ENCODE assay signal across 9 cellular contexts in the genomic region with DNA sequence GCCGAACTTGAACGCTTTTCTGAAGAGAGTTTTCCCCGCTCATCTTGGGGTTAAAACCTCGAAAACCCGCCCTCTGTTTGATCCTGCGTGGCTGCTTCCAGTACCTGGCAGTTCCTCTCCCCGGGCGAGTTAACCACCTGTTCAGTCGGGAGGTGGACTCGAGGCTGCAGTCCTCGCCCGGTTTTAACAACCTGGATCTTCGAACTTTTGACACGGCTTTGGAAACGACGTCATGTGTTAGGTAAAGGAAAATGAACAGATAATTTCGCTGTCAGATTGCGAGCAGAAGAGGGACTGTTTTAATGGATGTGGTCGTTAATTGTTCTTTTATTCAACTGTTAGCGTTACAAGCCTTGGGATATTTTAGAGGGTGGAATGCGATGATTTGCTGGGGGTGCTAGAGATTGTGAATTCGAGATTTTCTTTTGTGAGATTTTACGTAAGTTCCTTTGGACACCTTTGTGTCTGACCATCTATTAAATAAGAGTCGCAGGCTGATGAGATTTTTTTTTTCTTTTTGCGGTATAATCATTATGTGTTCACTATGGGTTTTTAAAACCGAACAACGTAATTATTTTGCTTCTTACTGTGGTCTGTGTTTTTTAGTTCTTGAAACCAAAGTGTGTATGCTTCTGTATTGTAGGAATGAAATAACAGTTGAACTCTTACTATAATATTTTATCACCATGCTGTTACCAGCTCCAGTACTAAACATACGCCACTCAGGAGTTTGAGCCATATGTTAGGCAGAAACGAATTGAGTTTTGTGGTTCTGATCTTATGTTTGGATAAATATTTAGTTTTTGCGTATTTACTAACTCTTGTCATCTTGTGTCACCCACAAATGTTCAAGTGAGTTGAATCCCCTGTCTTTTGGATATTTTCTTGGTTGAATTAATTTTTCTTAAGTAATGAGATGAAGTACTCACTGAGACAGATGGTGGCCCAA. TPM values are rescaled to one million over a fixed set of nuclear protein-coding genes. Genes with fewer than 3 reads are reported as not detected.
DNase-seq lines count a peak whose midpoint lies in the region; ATAC-seq, FAIRE-seq and TF ChIP-seq lines count a peak whose summit lies in the region.
"Had no signal": no experiment of that assay in that cellular context is flagged by ENCODE, and none has a peak within 500 bp of the region (broad histone marks: within the 10 kb centered on the region; RNA-seq: fewer than 3 reads in every experiment).

No MANE protein-coding gene starts in this region.

- H3K4me3 ChIP-seq in CD8-positive, alpha-beta T cell (ENCODE audit: low read depth, low read length) = peak overlapping the region; percentile 74
- H3K4me3 ChIP-seq in KMS-11 (IDR thresholded peaks at IDR 0.05; ENCODE audit: insufficient read depth, low read depth, low read length) = no peak overlapping the region

- peaks cover 33% of the 10 kb centered on the region for H3K4me1 ChIP-seq in CD8-positive, alpha-beta T cell (ENCODE audit: insufficient read depth, low read length)
- peaks cover 21% of the 10 kb centered on the region for H3K4me1 ChIP-seq in KMS-11 (ENCODE audit: low read depth, poor library complexity, severe bottlenecking)

- FAIRE-seq in GM19239 (lab: Jason Lieb, UNC) = peak; percentile 85
- FAIRE-seq: TTC549 had no signal

- H3K4me2 ChIP-seq in KMS-11 = peak overlapping the region; percentile 92

- no peaks in the 10 kb centered on the region for H3K27me3 ChIP-seq in CD8-positive, alpha-beta T cell (ENCODE audit: insufficient read depth, low read length)
- H3K27me3 ChIP-seq in KMS-11 (ENCODE audit: insufficient read depth, low read depth) = no peaks in the 10 kb centered on the region

- H3K36me3 Mint-ChIP-seq in CD8-positive, alpha-beta T cell = peaks cover 29% of the 10 kb centered on the region
- H3K36me3 Mint-ChIP-seq in activated T-helper 1 cell treated with anti-CD3 and anti-CD28 coated beads, Interleukin-12 subunit alpha, Interleukin-12 subunit beta, Interleukin-2, Interleukin-4 antibody, amounts not matched to agents 30 ng/mL and 10 ng/mL and 1 ng/mL, durations not matched to agents 14 hours and 24 hours and 36 hours (ENCODE audit: low read depth) = peaks cover 31% of the 10 kb centered on the region

- peak overlapping the region; percentile 79 for H3K27ac ChIP-seq in CD8-positive, alpha-beta T cell (ENCODE audit: low read depth, low read length)
- H3K27ac ChIP-seq in KMS-11 = peak overlapping the region; percentile 97

- peak overlapping the region; percentile 88 for H3K9ac ChIP-seq in KMS-11

- CTCF ChIA-PET in CD8-positive, alpha-beta T cell (lab: Charles Lee) = interaction anchor here (1.6 kb wide), 1 partner anchor 16 kb away, joined by 3 read pairs; no protein-coding TSS in a partner anchor

- no peaks in the 10 kb centered on the region for H4K20me1 ChIP-seq in KMS-11 (ENCODE audit: insufficient read depth)

- H3K4me3 Mint-ChIP-seq in CD8-positive, alpha-beta T cell = peak overlapping the region; percentile 97
- peak overlapping the region; percentile 94 for H3K4me3 Mint-ChIP-seq in activated T-helper 1 cell treated with anti-CD3 and anti-CD28 coated beads, Interleukin-12 subunit alpha, Interleukin-12 subunit beta, Interleukin-2, Interleukin-4 antibody, amounts not matched to agents 30 ng/mL and 10 ng/mL and 1 ng/mL, durations not matched to agents 14 hours and 24 hours and 36 hours

- H3K36me3 ChIP-seq in CD8-positive, alpha-beta T cell (ENCODE audit: insufficient read depth, low read length) = no peaks in the 10 kb centered on the region
- H3K36me3 ChIP-seq in KMS-11 (ENCODE audit: insufficient read depth) = no peaks in the 10 kb centered on the region

- H3K9me3 Mint-ChIP-seq in CD8-positive, alpha-beta T cell = peaks cover 16% of the 10 kb centered on the region
- H3K9me3 Mint-ChIP-seq in activated T-helper 1 cell treated with anti-CD3 and anti-CD28 coated beads, Interleukin-12 subunit alpha, Interleukin-12 subunit beta, Interleukin-2, Interleukin-4 antibody, amounts not matched to agents 30 ng/mL and 10 ng/mL and 1 ng/mL, durations not matched to agents 14 hours and 24 hours and 36 hours = peaks cover 34% of the 10 kb centered on the region

- TF ChIP-seq CTCF in CD8-positive, alpha-beta T cell (IDR thresholded peaks at IDR 0.05) = no peak
- no peak for TF ChIP-seq CTCF in KMS-11 (conservative IDR thresholded peaks at IDR 0.05; ENCODE audit: low read depth, low read length)

- H2AFZ ChIP-seq in KMS-11 (ENCODE audit: low read depth) = peak overlapping the region; percentile 26; the same call in 1 of the 2 replicates

- ATAC-seq in CD8-positive, alpha-beta T cell = peak; percentile 16
- ATAC-seq in GM19452 (IDR thresholded peaks at IDR 0.05; ENCODE audit: unreplicated experiment) = no peak

- peak overlapping the region; percentile 98 for H3K27ac Mint-ChIP-seq in CD8-positive, alpha-beta T cell
- H3K27ac Mint-ChIP-seq in activated T-helper 1 cell treated with anti-CD3 and anti-CD28 coated beads, Interleukin-12 subunit alpha, Interleukin-12 subunit beta, Interleukin-2, Interleukin-4 antibody, amounts not matched to agents 30 ng/mL and 10 ng/mL and 1 ng/mL, durations not matched to agents 14 hours and 24 hours and 36 hours = peak overlapping the region; percentile 100

- H3K9me3 ChIP-seq in CD8-positive, alpha-beta T cell (ENCODE audit: low read length) = no peaks in the 10 kb centered on the region

- peak in 1 of 7 experiments; percentile 65 for DNase-seq in CD8-positive, alpha-beta T cell
- DNase-seq in GM19239 (ENCODE audit: insufficient read length, low spot score) = no peak
- DNase-seq in activated T-helper 1 cell treated with anti-CD3 and anti-CD28 coated beads, Interleukin-12 subunit alpha, Interleukin-12 subunit beta, Interleukin-2, Interleukin-4 antibody, amounts not matched to agents 30 ng/mL and 10 ng/mL and 1 ng/mL, durations not matched to agents 14 hours and 24 hours and 36 hours (ENCODE audit: low spot score) = no peak
- peak; percentile 12 for DNase-seq in glomerular visceral epithelial cell (ENCODE audit: extremely low spot score)
- DNase-seq in pons (ENCODE audit: low spot score) = peak; percentile 71
- no peak for DNase-seq in NCI-H1436 (lab: John Stamatoyannopoulos, UW)

- intact Hi-C loops in CD8-positive, alpha-beta T cell (cut with DNase I, micrococcal nuclease) = loop anchor here (1.0 to 10.0 kb wide), 16 partner anchors 133 to 1108 kb away; a partner anchor contains a TSS
- intact Hi-C loops in activated T-helper 1 cell treated with anti-CD3 and anti-CD28 coated beads, Interleukin-12 subunit alpha, Interleukin-12 subunit beta, Interleukin-2, Interleukin-4 antibody, amounts not matched to agents 30 ng/mL and 10 ng/mL and 1 ng/mL, durations not matched to agents 14 hours and 24 hours and 36 hours (cut with micrococcal nuclease) = loop anchor here (1.0 to 10.0 kb wide), 12 partner anchors 85 to 940 kb away; a partner anchor contains a TSS

- H3K4me1 Mint-ChIP-seq in CD8-positive, alpha-beta T cell (ENCODE audit: low read depth) = peaks cover 50% of the 10 kb centered on the region
- peaks cover 50% of the 10 kb centered on the region for H3K4me1 Mint-ChIP-seq in activated T-helper 1 cell treated with anti-CD3 and anti-CD28 coated beads, Interleukin-12 subunit alpha, Interleukin-12 subunit beta, Interleukin-2, Interleukin-4 antibody, amounts not matched to agents 30 ng/mL and 10 ng/mL and 1 ng/mL, durations not matched to agents 14 hours and 24 hours and 36 hours (ENCODE audit: low read depth)

- POLR2A ChIA-PET in CD8-positive, alpha-beta T cell (lab: Charles Lee) = interaction anchor here (0.5 to 1.6 kb wide), 9 partner anchors 11 to 940 kb away, joined by 3 to 7 read pairs (median 5); a partner anchor contains a TSS

- H3K79me2 ChIP-seq in KMS-11 (ENCODE audit: insufficient read depth, low read depth) = peaks cover 53% of the 10 kb centered on the region

- H3K27me3 Mint-ChIP-seq in CD8-positive, alpha-beta T cell (ENCODE audit: low read depth) = no peaks in the 10 kb centered on the region
- no peaks in the 10 kb centered on the region for H3K27me3 Mint-ChIP-seq in activated T-helper 1 cell treated with anti-CD3 and anti-CD28 coated beads, Interleukin-12 subunit alpha, Interleukin-12 subunit beta, Interleukin-2, Interleukin-4 antibody, amounts not matched to agents 30 ng/mL and 10 ng/mL and 1 ng/mL, durations not matched to agents 14 hours and 24 hours and 36 hours (ENCODE audit: insufficient read depth)

RNA-seq across cellular contexts. Expression of a gene that starts 1.2 kb away (rescaled TPM):
- total RNA-seq in CD8-positive, alpha-beta T cell = 10 to 100 TPM; 27.0 to 27.7 TPM
- total RNA-seq in activated T-helper 1 cell treated with anti-CD3 and anti-CD28 coated beads, Interleukin-12 subunit alpha, Interleukin-12 subunit beta, Interleukin-2, Interleukin-4 antibody, amounts not matched to agents 30 ng/mL and 10 ng/mL and 1 ng/mL, durations not matched to agents 14 hours and 24 hours and 36 hours = 26.9 and 27.0 TPM in 2 replicates

Comparison
In these comparisons a context has a peak if more than half of its experiments do, and no peak if none do; other contexts are left out.
1. DNase-seq: peak in glomerular visceral epithelial cell (single experiment) and pons (single experiment); none in GM19239 (single experiment), activated T-helper 1 cell treated with anti-CD3 and anti-CD28 coated beads, Interleukin-12 subunit alpha, Interleukin-12 subunit beta, Interleukin-2, Interleukin-4 antibody, amounts not matched to agents 30 ng/mL and 10 ng/mL and 1 ng/mL, durations not matched to agents 14 hours and 24 hours and 36 hours (single experiment) and NCI-H1436 (single experiment).